Comparison of ENCODE assay signal across 1 cellular context in the genomic region with DNA sequence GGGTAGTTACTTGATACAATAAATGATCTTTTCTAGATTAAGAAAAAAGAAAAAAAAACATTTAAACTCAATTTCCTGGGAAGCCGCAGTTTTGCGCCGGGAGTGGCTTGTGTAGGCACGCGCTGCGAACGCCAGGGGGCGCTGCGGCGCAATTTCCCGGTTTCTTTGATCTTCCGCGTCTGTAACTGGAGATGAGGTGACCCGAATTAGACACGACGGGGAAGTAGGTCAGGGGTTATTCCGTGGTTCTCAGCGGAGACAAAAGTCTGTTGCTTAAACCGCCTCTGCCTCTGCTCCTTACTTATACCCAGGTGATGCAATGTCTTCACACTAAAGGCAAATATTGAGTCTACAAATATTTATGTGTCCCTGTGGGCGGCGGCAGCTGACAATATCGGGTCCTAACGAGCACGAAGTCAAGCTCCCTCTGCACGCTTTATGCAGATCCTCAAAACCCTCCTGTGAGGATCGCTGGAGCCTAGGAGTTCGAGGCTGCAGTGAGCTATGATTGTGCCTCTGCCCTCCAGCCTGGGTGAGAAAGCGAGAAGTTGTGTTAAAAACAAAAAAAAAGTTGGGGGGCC.
TF ChIP-seq lines count a peak whose summit lies in the region.

No MANE protein-coding gene starts in this region.

TF ChIP-seq in HepG2, 621 proteins besides CTCF, POLR2A, EP300 and RAD21 (continued from another document and continues in another):
- TF ChIP-seq, protein P1, sequence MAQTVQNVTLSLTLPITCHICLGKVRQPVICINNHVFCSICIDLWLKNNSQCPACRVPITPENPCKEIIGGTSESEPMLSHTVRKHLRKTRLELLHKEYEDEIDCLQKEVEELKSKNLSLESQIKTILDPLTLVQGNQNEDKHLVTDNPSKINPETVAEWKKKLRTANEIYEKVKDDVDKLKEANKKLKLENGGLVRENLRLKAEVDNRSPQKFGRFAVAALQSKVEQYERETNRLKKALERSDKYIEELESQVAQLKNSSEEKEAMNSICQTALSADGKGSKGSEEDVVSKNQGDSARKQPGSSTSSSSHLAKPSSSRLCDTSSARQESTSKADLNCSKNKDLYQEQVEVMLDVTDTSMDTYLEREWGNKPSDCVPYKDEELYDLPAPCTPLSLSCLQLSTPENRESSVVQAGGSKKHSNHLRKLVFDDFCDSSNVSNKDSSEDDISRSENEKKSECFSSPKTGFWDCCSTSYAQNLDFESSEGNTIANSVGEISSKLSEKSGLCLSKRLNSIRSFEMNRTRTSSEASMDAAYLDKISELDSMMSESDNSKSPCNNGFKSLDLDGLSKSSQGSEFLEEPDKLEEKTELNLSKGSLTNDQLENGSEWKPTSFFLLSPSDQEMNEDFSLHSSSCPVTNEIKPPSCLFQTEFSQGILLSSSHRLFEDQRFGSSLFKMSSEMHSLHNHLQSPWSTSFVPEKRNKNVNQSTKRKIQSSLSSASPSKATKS (CRISPR knock-in tag; IDR thresholded peaks at IDR 0.05), result no peak
- TF ChIP-seq, protein P2, sequence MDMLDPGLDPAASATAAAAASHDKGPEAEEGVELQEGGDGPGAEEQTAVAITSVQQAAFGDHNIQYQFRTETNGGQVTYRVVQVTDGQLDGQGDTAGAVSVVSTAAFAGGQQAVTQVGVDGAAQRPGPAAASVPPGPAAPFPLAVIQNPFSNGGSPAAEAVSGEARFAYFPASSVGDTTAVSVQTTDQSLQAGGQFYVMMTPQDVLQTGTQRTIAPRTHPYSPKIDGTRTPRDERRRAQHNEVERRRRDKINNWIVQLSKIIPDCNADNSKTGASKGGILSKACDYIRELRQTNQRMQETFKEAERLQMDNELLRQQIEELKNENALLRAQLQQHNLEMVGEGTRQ (IDR thresholded peaks at IDR 0.05; ENCODE audit: low read depth, low read length), result no peak
- TF ChIP-seq, protein P2 (CRISPR knock-in tag; IDR thresholded peaks at IDR 0.05; ENCODE audit: borderline replicate concordance), result peak; percentile 41; the same call in 1 of the 2 replicates
- TF ChIP-seq, protein P3, sequence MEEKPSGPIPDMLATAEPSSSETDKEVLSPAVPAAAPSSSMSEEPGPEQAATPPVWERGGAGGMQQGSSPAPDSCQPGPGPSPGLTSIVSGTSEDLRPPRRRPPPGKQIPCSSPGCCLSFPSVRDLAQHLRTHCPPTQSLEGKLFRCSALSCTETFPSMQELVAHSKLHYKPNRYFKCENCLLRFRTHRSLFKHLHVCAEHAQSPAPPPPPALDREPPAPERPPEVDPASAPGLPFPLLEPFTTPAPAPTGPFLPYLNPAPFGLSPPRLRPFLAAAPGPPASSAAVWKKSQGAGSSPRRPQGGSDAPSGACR (CRISPR knock-in tag; IDR thresholded peaks at IDR 0.05), result no peak
- TF ChIP-seq, protein P4, sequence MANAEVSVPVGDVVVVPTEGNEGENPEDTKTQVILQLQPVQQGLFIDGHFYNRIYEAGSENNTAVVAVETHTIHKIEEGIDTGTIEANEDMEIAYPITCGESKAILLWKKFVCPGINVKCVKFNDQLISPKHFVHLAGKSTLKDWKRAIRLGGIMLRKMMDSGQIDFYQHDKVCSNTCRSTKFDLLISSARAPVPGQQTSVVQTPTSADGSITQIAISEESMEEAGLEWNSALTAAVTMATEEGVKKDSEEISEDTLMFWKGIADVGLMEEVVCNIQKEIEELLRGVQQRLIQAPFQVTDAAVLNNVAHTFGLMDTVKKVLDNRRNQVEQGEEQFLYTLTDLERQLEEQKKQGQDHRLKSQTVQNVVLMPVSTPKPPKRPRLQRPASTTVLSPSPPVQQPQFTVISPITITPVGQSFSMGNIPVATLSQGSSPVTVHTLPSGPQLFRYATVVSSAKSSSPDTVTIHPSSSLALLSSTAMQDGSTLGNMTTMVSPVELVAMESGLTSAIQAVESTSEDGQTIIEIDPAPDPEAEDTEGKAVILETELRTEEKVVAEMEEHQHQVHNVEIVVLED (CRISPR knock-in tag; IDR thresholded peaks at IDR 0.05; ENCODE audit: borderline replicate concordance), result peak; percentile 54; the same call in 1 of the 2 replicates
- TF ChIP-seq TBP (CRISPR knock-in tag; IDR thresholded peaks at IDR 0.05) (no peak), ISL2 (CRISPR knock-in tag; IDR thresholded peaks at IDR 0.05) (peak; percentile 89), EZH2 (conservative IDR thresholded peaks at IDR 0.05; ENCODE audit: low read depth, low read length) (no peak), ZNF234 (CRISPR knock-in tag; conservative IDR thresholded peaks at IDR 0.05) (no peak), ZNF652 (CRISPR knock-in tag; IDR thresholded peaks at IDR 0.05; ENCODE audit: borderline replicate concordance, low read depth) (peak; percentile 41; the same call in 1 of the 2 replicates), NFE2L1 (CRISPR knock-in tag; IDR thresholded peaks at IDR 0.05; ENCODE audit: borderline replicate concordance) (no peak), ZNF441 (CRISPR knock-in tag; IDR thresholded peaks at IDR 0.05; ENCODE audit: borderline replicate concordance) (0 out of 2 replicates have a peak, but pooled peaks have one; percentile 58), SIN3B (IDR thresholded peaks at IDR 0.05; ENCODE audit: low read length) (no peak), ZNF333 (CRISPR knock-in tag; IDR thresholded peaks at IDR 0.05; ENCODE audit: borderline replicate concordance) (no peak), ZNF207 (IDR thresholded peaks at IDR 0.05; ENCODE audit: borderline replicate concordance) (no peak), ZNF460 (CRISPR knock-in tag; IDR thresholded peaks at IDR 0.05; ENCODE audit: borderline replicate concordance) (peak; percentile 70; the same call in 1 of the 2 replicates), KDM1A (CRISPR knock-in tag; IDR thresholded peaks at IDR 0.05) (no peak), ZNF274 (CRISPR knock-in tag; IDR thresholded peaks at IDR 0.05) (no peak), HNRNPK (IDR thresholded peaks at IDR 0.05; ENCODE audit: low read depth, low read length, poor library complexity, severe bottlenecking) (no peak), ZNF724P (CRISPR knock-in tag; IDR thresholded peaks at IDR 0.05; ENCODE audit: borderline replicate concordance) (no peak)
- TF ChIP-seq, protein P5, sequence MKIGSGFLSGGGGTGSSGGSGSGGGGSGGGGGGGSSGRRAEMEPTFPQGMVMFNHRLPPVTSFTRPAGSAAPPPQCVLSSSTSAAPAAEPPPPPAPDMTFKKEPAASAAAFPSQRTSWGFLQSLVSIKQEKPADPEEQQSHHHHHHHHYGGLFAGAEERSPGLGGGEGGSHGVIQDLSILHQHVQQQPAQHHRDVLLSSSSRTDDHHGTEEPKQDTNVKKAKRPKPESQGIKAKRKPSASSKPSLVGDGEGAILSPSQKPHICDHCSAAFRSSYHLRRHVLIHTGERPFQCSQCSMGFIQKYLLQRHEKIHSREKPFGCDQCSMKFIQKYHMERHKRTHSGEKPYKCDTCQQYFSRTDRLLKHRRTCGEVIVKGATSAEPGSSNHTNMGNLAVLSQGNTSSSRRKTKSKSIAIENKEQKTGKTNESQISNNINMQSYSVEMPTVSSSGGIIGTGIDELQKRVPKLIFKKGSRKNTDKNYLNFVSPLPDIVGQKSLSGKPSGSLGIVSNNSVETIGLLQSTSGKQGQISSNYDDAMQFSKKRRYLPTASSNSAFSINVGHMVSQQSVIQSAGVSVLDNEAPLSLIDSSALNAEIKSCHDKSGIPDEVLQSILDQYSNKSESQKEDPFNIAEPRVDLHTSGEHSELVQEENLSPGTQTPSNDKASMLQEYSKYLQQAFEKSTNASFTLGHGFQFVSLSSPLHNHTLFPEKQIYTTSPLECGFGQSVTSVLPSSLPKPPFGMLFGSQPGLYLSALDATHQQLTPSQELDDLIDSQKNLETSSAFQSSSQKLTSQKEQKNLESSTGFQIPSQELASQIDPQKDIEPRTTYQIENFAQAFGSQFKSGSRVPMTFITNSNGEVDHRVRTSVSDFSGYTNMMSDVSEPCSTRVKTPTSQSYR (CRISPR knock-in tag; IDR thresholded peaks at IDR 0.05; ENCODE audit: borderline replicate concordance), result no peak; the same call in 1 of the 2 replicates
- TF ChIP-seq, protein P6, sequence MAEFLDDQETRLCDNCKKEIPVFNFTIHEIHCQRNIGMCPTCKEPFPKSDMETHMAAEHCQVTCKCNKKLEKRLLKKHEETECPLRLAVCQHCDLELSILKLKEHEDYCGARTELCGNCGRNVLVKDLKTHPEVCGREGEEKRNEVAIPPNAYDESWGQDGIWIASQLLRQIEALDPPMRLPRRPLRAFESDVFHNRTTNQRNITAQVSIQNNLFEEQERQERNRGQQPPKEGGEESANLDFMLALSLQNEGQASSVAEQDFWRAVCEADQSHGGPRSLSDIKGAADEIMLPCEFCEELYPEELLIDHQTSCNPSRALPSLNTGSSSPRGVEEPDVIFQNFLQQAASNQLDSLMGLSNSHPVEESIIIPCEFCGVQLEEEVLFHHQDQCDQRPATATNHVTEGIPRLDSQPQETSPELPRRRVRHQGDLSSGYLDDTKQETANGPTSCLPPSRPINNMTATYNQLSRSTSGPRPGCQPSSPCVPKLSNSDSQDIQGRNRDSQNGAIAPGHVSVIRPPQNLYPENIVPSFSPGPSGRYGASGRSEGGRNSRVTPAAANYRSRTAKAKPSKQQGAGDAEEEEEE (CRISPR knock-in tag; IDR thresholded peaks at IDR 0.05; ENCODE audit: borderline replicate concordance), result no peak
- TF ChIP-seq, protein P7, sequence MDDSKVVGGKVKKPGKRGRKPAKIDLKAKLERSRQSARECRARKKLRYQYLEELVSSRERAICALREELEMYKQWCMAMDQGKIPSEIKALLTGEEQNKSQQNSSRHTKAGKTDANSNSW (CRISPR knock-in tag; IDR thresholded peaks at IDR 0.05; ENCODE audit: borderline replicate concordance), result no peak
- TF ChIP-seq, protein P8, sequence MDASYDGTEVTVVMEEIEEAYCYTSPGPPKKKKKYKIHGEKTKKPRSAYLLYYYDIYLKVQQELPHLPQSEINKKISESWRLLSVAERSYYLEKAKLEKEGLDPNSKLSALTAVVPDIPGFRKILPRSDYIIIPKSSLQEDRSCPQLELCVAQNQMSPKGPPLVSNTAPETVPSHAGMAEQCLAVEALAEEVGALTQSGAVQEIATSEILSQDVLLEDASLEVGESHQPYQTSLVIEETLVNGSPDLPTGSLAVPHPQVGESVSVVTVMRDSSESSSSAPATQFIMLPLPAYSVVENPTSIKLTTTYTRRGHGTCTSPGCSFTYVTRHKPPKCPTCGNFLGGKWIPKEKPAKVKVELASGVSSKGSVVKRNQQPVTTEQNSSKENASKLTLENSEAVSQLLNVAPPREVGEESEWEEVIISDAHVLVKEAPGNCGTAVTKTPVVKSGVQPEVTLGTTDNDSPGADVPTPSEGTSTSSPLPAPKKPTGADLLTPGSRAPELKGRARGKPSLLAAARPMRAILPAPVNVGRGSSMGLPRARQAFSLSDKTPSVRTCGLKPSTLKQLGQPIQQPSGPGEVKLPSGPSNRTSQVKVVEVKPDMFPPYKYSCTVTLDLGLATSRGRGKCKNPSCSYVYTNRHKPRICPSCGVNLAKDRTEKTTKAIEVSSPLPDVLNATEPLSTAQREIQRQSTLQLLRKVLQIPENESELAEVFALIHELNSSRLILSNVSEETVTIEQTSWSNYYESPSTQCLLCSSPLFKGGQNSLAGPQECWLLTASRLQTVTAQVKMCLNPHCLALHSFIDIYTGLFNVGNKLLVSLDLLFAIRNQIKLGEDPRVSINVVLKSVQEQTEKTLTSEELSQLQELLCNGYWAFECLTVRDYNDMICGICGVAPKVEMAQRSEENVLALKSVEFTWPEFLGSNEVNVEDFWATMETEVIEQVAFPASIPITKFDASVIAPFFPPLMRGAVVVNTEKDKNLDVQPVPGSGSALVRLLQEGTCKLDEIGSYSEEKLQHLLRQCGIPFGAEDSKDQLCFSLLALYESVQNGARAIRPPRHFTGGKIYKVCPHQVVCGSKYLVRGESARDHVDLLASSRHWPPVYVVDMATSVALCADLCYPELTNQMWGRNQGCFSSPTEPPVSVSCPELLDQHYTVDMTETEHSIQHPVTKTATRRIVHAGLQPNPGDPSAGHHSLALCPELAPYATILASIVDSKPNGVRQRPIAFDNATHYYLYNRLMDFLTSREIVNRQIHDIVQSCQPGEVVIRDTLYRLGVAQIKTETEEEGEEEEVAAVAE (CRISPR knock-in tag; IDR thresholded peaks at IDR 0.05; ENCODE audit: borderline replicate concordance), result peak; percentile 80; the same call in 1 of the 2 replicates
- TF ChIP-seq, protein P9, sequence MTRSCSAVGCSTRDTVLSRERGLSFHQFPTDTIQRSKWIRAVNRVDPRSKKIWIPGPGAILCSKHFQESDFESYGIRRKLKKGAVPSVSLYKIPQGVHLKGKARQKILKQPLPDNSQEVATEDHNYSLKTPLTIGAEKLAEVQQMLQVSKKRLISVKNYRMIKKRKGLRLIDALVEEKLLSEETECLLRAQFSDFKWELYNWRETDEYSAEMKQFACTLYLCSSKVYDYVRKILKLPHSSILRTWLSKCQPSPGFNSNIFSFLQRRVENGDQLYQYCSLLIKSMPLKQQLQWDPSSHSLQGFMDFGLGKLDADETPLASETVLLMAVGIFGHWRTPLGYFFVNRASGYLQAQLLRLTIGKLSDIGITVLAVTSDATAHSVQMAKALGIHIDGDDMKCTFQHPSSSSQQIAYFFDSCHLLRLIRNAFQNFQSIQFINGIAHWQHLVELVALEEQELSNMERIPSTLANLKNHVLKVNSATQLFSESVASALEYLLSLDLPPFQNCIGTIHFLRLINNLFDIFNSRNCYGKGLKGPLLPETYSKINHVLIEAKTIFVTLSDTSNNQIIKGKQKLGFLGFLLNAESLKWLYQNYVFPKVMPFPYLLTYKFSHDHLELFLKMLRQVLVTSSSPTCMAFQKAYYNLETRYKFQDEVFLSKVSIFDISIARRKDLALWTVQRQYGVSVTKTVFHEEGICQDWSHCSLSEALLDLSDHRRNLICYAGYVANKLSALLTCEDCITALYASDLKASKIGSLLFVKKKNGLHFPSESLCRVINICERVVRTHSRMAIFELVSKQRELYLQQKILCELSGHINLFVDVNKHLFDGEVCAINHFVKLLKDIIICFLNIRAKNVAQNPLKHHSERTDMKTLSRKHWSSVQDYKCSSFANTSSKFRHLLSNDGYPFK (CRISPR knock-in tag; IDR thresholded peaks at IDR 0.05; ENCODE audit: borderline replicate concordance), result peak; percentile 29; the same call in 1 of the 2 replicates
- TF ChIP-seq, protein P10, sequence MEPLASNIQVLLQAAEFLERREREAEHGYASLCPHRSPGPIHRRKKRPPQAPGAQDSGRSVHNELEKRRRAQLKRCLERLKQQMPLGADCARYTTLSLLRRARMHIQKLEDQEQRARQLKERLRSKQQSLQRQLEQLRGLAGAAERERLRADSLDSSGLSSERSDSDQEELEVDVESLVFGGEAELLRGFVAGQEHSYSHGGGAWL (CRISPR knock-in tag; IDR thresholded peaks at IDR 0.05), result no peak
- TF ChIP-seq, protein P11, sequence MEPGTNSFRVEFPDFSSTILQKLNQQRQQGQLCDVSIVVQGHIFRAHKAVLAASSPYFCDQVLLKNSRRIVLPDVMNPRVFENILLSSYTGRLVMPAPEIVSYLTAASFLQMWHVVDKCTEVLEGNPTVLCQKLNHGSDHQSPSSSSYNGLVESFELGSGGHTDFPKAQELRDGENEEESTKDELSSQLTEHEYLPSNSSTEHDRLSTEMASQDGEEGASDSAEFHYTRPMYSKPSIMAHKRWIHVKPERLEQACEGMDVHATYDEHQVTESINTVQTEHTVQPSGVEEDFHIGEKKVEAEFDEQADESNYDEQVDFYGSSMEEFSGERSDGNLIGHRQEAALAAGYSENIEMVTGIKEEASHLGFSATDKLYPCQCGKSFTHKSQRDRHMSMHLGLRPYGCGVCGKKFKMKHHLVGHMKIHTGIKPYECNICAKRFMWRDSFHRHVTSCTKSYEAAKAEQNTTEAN (CRISPR knock-in tag; conservative IDR thresholded peaks at IDR 0.05), result no peak
